In genomic region chr3:193743702-193744047, GRCh38 we compare ENCODE assay signal across 9 cellular contexts.
DNase-seq lines count a peak whose midpoint lies in the region; ATAC-seq and TF ChIP-seq lines count a peak whose summit lies in the region.
"Had no signal": no experiment of that assay in that cellular context is flagged by ENCODE, and none has a peak within 500 bp of the region (broad histone marks: within the 10 kb centered on the region; RNA-seq: fewer than 3 reads in every experiment).

No MANE protein-coding gene starts in this region.

- peak overlapping the region in 6 of 8 donors; percentile 21 to 55 (median 46) for H3K27ac ChIP-seq in spleen
- H3K27ac ChIP-seq in colonic mucosa: no peak overlapping the region

- H3K4me3 ChIP-seq in spleen (no peak overlapping the region), colonic mucosa (no peak overlapping the region)

- H3K4me1 ChIP-seq in spleen (peaks cover 0 to 23% (median 12%) of the 10 kb centered on the region in 6 donors), colonic mucosa (no peaks in the 10 kb centered on the region)

- POLR2A ChIA-PET in activated naive CD8-positive, alpha-beta T cell treated with anti-CD3 and anti-CD28 coated beads, Interleukin-2, amount 10 ng/mL, durations not matched to agents 7 days and 5 days (lab: Charles Lee): no interaction called here

- H3K27ac Mint-ChIP-seq in activated naive CD8-positive, alpha-beta T cell treated with anti-CD3 and anti-CD28 coated beads, Interleukin-2, amount 10 ng/mL, durations not matched to agents 7 days and 5 days: no peak overlapping the region

- 25 to 36% (median 26%) methylated on average over 8 of the region's 8 CpGs for WGBS in spleen, 5 donors

- peaks cover 8% of the 10 kb centered on the region for H3K27me3 Mint-ChIP-seq in activated naive CD8-positive, alpha-beta T cell treated with anti-CD3 and anti-CD28 coated beads, Interleukin-2, amount 10 ng/mL, durations not matched to agents 7 days and 5 days

- H3K9ac ChIP-seq in colonic mucosa (ENCODE audit: low read depth in 2 of 2, low read length in 2 of 2): peak overlapping the region in 1 of 2 donors; percentile 1

- intact Hi-C loops in spleen (cut with DNase I; ENCODE audit: low total_unique reads) (no loop called here), colonic mucosa (cut with DNase I) (no loop called here)

- no peaks in the 10 kb centered on the region for H3K36me3 ChIP-seq in spleen
- H3K36me3 ChIP-seq in colonic mucosa: no peaks in the 10 kb centered on the region

- peak; percentile 95 for DNase-seq in NCI-H2196 (lab: John Stamatoyannopoulos, UW; ENCODE audit: unreplicated experiment)
- DNase-seq in NCI-H2196 treated with DMSO at 0.1 percent for 48 hours (lab: John Stamatoyannopoulos, UW; ENCODE audit: unreplicated experiment): no peak
- DNase-seq in activated naive CD8-positive, alpha-beta T cell treated with anti-CD3 and anti-CD28 coated beads, Interleukin-2, amount 10 ng/mL, durations not matched to agents 7 days and 5 days: no peak
- DNase-seq in spleen: no peak
- DNase-seq in GM19240 (ENCODE audit: insufficient read length, low spot score): no peak
- no peak for DNase-seq in colonic mucosa
- DNase-seq: effector CD8-positive, alpha-beta T cell had no signal

- peak overlapping the region; percentile 61 for H3K4me3 Mint-ChIP-seq in activated naive CD8-positive, alpha-beta T cell treated with anti-CD3 and anti-CD28 coated beads, Interleukin-2, amount 10 ng/mL, durations not matched to agents 7 days and 5 days

- TF ChIP-seq CTCF in spleen (IDR thresholded peaks at IDR 0.05 in 8 of 11, conservative IDR thresholded peaks at IDR 0.05 in 3 of 11) (no peak), colonic mucosa (IDR thresholded peaks at IDR 0.05) (no peak)

- H3K9me3 Mint-ChIP-seq in activated naive CD8-positive, alpha-beta T cell treated with anti-CD3 and anti-CD28 coated beads, Interleukin-2, amount 10 ng/mL, durations not matched to agents 7 days and 5 days: no peaks in the 10 kb centered on the region

- peaks cover 6% of the 10 kb centered on the region for H3K4me1 Mint-ChIP-seq in activated naive CD8-positive, alpha-beta T cell treated with anti-CD3 and anti-CD28 coated beads, Interleukin-2, amount 10 ng/mL, durations not matched to agents 7 days and 5 days

- TF ChIP-seq POLR2A in spleen (IDR thresholded peaks at IDR 0.05): no peak

- H3K36me3 Mint-ChIP-seq in activated naive CD8-positive, alpha-beta T cell treated with anti-CD3 and anti-CD28 coated beads, Interleukin-2, amount 10 ng/mL, durations not matched to agents 7 days and 5 days: no peaks in the 10 kb centered on the region

- H3K27me3 ChIP-seq in spleen (replicated peaks in 1 of 7) (no peaks in the 10 kb centered on the region), colonic mucosa (no peaks in the 10 kb centered on the region)

- no peaks in the 10 kb centered on the region for H3K9me3 ChIP-seq in spleen
- H3K9me3 ChIP-seq in colonic mucosa: no peaks in the 10 kb centered on the region

- ATAC-seq in HG03342 (IDR thresholded peaks at IDR 0.05; ENCODE audit: unreplicated experiment) (peak; percentile 62), HG03439 (IDR thresholded peaks at IDR 0.05; ENCODE audit: unreplicated experiment) (no peak)
- ATAC-seq in activated naive CD8-positive, alpha-beta T cell treated with anti-CD3 and anti-CD28 coated beads, Interleukin-2, amount 10 ng/mL, durations not matched to agents 7 days and 5 days (ENCODE audit: low read depth): no peak
